In genomic region chr11:7636350-7636749, GRCh38 we compare ENCODE assay signal across 31 cellular contexts.
"Had no signal": no experiment of that assay in that cellular context is flagged by ENCODE, and none has a peak within 500 bp of the region (broad histone marks: within the 10 kb centered on the region; RNA-seq: fewer than 3 reads in every experiment).

No MANE protein-coding gene starts in this region.

- H3K4me1 Mint-ChIP-seq: endodermal cell; neural crest cell; stimulated activated effector memory CD8-positive, alpha-beta T cell treated with anti-CD3 and anti-CD28 coated beads, Interleukin-12 subunit alpha, Interleukin-12 subunit beta, amount 100 ng/mL, for 72 hours had no signal

- H3K4me3 ChIP-seq: gastrocnemius medialis, heart left ventricle, hepatocyte, lung, mucosa of descending colon, pancreas, right atrium auricular region, smooth muscle cell, stomach, testis, tibial artery had no signal

- H3K4me2 ChIP-seq: hepatocyte, smooth muscle cell had no signal

- DNase-seq: effector CD8-positive, alpha-beta T cell; endodermal cell; foreskin fibroblast; gastrocnemius medialis; heart left ventricle; kidney; mesenchymal stem cell; mucosa of descending colon; naive B cell; pancreas; stimulated activated CD4-positive, alpha-beta T cell treated with anti-CD3 and anti-CD28 coated beads, Interleukin-12 subunit alpha, Interleukin-12 subunit beta, amount 100 ng/mL, for 4 hours; stimulated activated CD4-positive, alpha-beta T cell treated with anti-CD3 and anti-CD28 coated beads, Interleukin-1b, Interleukin-23, amount 100 ng/mL, for 48 hours; stimulated activated CD4-positive, alpha-beta T cell treated with anti-CD3 and anti-CD28 coated beads, Interleukin-4, amount 100 ng/mL, for 1 hour; stimulated activated naive CD4-positive, alpha-beta T cell treated with Interleukin-2 at 50 U/mL for 16 hours; stomach; testis; tibial artery had no signal

- H3K27ac ChIP-seq: epithelial cell of prostate, hepatocyte, neutrophil, pancreas had no signal

- H3K27ac Mint-ChIP-seq: endodermal cell; mesothelial cell of epicardium; natural killer cell treated with Interleukin-12 subunit alpha and Interleukin-12 subunit beta and Interleukin-15 and Interleukin-18, amount 100 ng/mL, for 72 hours; progenitor cell of endocrine pancreas; stimulated activated effector memory CD8-positive, alpha-beta T cell treated with anti-CD3 and anti-CD28 coated beads, Interleukin-12 subunit alpha, Interleukin-12 subunit beta, amount 100 ng/mL, for 72 hours; type B pancreatic cell had no signal

- H2AFZ ChIP-seq: hepatocyte had no signal

- H3K27me3 ChIP-seq: gastrocnemius medialis, heart left ventricle, hepatocyte, neutrophil, pancreas, right atrium auricular region, stomach, testis, tibial artery had no signal

- ATAC-seq: esophagus mucosa; gastrocnemius medialis; left lobe of liver; mucosa of descending colon; natural killer cell treated with Interleukin-12 subunit alpha and Interleukin-12 subunit beta and Interleukin-15 and Interleukin-18, amount 100 ng/mL, for 72 hours; stimulated activated effector memory CD8-positive, alpha-beta T cell treated with anti-CD3 and anti-CD28 coated beads, Interleukin-12 subunit alpha, Interleukin-12 subunit beta, amount 100 ng/mL, for 72 hours had no signal

- H3K79me2 ChIP-seq: hepatocyte had no signal

- H3K4me3 Mint-ChIP-seq: endodermal cell; mesothelial cell of epicardium; naive B cell; natural killer cell treated with Interleukin-12 subunit alpha and Interleukin-12 subunit beta and Interleukin-15 and Interleukin-18, amount 100 ng/mL, for 72 hours; neural crest cell; stimulated activated effector memory CD8-positive, alpha-beta T cell treated with anti-CD3 and anti-CD28 coated beads, Interleukin-12 subunit alpha, Interleukin-12 subunit beta, amount 100 ng/mL, for 72 hours; type B pancreatic cell had no signal

- H3K27me3 Mint-ChIP-seq: naive B cell; natural killer cell treated with Interleukin-12 subunit alpha and Interleukin-12 subunit beta and Interleukin-15 and Interleukin-18, amount 100 ng/mL, for 72 hours; progenitor cell of endocrine pancreas; type B pancreatic cell had no signal

- H3K36me3 Mint-ChIP-seq: stimulated activated effector memory CD8-positive, alpha-beta T cell treated with anti-CD3 and anti-CD28 coated beads, Interleukin-12 subunit alpha, Interleukin-12 subunit beta, amount 100 ng/mL, for 72 hours had no signal

- H3K9me3 ChIP-seq: gastrocnemius medialis, heart left ventricle, mucosa of descending colon, neutrophil, pancreas, right atrium auricular region, stomach, testis, tibial artery had no signal

- H3K9me3 Mint-ChIP-seq: endodermal cell; mesothelial cell of epicardium; naive B cell; natural killer cell treated with Interleukin-12 subunit alpha and Interleukin-12 subunit beta and Interleukin-15 and Interleukin-18, amount 100 ng/mL, for 72 hours; neural crest cell; stimulated activated effector memory CD8-positive, alpha-beta T cell treated with anti-CD3 and anti-CD28 coated beads, Interleukin-12 subunit alpha, Interleukin-12 subunit beta, amount 100 ng/mL, for 72 hours; type B pancreatic cell had no signal
